ENCODE assay signal across 1 cellular context in the genomic region with DNA sequence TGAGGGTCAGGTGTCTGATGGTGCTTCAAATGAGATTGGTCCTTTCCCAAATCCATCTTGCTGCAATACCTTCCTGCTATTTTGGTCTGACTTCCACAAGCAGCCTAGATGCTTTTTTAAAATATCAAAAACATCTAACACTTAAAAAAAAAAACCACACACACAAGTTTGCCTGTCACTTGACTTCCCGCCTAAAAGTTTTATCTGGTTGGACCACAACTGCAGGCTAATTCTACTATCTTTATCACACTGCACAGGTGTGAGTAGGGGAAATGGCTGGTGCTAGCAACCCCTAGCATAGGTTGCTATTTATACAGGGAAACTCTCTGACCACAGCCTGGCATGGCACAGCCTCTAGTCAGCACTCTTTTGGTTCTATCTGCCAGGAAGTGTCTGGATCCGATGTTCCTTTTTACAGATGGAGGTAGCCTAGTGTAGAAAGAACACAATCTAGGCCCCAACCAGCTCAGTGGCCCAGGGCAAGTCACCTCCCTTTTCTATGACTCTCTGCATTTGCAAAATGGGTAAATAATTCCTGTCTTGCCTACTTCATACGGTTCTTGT.
TF ChIP-seq lines count a peak whose summit lies in the region.

A gene with protein sequence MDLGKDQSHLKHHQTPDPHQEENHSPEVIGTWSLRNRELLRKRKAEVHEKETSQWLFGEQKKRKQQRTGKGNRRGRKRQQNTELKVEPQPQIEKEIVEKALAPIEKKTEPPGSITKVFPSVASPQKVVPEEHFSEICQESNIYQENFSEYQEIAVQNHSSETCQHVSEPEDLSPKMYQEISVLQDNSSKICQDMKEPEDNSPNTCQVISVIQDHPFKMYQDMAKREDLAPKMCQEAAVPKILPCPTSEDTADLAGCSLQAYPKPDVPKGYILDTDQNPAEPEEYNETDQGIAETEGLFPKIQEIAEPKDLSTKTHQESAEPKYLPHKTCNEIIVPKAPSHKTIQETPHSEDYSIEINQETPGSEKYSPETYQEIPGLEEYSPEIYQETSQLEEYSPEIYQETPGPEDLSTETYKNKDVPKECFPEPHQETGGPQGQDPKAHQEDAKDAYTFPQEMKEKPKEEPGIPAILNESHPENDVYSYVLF (minus strand): TSS at position 92 of the 564 bp plus-strand sequence. CDS start 36 bp downstream, at position 56.

TF ChIP-seq in K562, 482 proteins besides CTCF, POLR2A, EP300 and RAD21 (continued from another document and continues in another):
- TF ChIP-seq, protein P1, sequence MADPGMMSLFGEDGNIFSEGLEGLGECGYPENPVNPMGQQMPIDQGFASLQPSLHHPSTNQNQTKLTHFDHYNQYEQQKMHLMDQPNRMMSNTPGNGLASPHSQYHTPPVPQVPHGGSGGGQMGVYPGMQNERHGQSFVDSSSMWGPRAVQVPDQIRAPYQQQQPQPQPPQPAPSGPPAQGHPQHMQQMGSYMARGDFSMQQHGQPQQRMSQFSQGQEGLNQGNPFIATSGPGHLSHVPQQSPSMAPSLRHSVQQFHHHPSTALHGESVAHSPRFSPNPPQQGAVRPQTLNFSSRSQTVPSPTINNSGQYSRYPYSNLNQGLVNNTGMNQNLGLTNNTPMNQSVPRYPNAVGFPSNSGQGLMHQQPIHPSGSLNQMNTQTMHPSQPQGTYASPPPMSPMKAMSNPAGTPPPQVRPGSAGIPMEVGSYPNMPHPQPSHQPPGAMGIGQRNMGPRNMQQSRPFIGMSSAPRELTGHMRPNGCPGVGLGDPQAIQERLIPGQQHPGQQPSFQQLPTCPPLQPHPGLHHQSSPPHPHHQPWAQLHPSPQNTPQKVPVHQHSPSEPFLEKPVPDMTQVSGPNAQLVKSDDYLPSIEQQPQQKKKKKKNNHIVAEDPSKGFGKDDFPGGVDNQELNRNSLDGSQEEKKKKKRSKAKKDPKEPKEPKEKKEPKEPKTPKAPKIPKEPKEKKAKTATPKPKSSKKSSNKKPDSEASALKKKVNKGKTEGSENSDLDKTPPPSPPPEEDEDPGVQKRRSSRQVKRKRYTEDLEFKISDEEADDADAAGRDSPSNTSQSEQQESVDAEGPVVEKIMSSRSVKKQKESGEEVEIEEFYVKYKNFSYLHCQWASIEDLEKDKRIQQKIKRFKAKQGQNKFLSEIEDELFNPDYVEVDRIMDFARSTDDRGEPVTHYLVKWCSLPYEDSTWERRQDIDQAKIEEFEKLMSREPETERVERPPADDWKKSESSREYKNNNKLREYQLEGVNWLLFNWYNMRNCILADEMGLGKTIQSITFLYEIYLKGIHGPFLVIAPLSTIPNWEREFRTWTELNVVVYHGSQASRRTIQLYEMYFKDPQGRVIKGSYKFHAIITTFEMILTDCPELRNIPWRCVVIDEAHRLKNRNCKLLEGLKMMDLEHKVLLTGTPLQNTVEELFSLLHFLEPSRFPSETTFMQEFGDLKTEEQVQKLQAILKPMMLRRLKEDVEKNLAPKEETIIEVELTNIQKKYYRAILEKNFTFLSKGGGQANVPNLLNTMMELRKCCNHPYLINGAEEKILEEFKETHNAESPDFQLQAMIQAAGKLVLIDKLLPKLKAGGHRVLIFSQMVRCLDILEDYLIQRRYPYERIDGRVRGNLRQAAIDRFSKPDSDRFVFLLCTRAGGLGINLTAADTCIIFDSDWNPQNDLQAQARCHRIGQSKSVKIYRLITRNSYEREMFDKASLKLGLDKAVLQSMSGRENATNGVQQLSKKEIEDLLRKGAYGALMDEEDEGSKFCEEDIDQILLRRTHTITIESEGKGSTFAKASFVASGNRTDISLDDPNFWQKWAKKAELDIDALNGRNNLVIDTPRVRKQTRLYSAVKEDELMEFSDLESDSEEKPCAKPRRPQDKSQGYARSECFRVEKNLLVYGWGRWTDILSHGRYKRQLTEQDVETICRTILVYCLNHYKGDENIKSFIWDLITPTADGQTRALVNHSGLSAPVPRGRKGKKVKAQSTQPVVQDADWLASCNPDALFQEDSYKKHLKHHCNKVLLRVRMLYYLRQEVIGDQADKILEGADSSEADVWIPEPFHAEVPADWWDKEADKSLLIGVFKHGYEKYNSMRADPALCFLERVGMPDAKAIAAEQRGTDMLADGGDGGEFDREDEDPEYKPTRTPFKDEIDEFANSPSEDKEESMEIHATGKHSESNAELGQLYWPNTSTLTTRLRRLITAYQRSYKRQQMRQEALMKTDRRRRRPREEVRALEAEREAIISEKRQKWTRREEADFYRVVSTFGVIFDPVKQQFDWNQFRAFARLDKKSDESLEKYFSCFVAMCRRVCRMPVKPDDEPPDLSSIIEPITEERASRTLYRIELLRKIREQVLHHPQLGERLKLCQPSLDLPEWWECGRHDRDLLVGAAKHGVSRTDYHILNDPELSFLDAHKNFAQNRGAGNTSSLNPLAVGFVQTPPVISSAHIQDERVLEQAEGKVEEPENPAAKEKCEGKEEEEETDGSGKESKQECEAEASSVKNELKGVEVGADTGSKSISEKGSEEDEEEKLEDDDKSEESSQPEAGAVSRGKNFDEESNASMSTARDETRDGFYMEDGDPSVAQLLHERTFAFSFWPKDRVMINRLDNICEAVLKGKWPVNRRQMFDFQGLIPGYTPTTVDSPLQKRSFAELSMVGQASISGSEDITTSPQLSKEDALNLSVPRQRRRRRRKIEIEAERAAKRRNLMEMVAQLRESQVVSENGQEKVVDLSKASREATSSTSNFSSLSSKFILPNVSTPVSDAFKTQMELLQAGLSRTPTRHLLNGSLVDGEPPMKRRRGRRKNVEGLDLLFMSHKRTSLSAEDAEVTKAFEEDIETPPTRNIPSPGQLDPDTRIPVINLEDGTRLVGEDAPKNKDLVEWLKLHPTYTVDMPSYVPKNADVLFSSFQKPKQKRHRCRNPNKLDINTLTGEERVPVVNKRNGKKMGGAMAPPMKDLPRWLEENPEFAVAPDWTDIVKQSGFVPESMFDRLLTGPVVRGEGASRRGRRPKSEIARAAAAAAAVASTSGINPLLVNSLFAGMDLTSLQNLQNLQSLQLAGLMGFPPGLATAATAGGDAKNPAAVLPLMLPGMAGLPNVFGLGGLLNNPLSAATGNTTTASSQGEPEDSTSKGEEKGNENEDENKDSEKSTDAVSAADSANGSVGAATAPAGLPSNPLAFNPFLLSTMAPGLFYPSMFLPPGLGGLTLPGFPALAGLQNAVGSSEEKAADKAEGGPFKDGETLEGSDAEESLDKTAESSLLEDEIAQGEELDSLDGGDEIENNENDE (IDR thresholded peaks at IDR 0.05; ENCODE audit: low read depth, low read length): no peak
- TF ChIP-seq KLF6 (CRISPR knock-in tag; IDR thresholded peaks at IDR 0.05; ENCODE audit: borderline replicate concordance) (no peak), NFE2 (IDR thresholded peaks at IDR 0.05; ENCODE audit: low read depth) (peak; percentile 73), EWSR1 (IDR thresholded peaks at IDR 0.05; ENCODE audit: borderline replicate concordance, low read depth, partially characterized antibody) (no peak), ATF7 (IDR thresholded peaks at IDR 0.05) (peak; percentile 69), HDAC2 (IDR thresholded peaks at IDR 0.05) (peak; percentile 91), EGR1 (conservative IDR thresholded peaks at IDR 0.05) (no peak), RCOR1 (IDR thresholded peaks at IDR 0.05; ENCODE audit: borderline replicate concordance in 1 of 2, low read depth in 2 of 2, low read length in 2 of 2) (peak in 1 of 2 experiments; percentile 85; a peak in 3 of 4 replicates), PURB (CRISPR knock-in tag; IDR thresholded peaks at IDR 0.05; ENCODE audit: low read depth) (no peak), BDP1 (IDR thresholded peaks at IDR 0.05; ENCODE audit: insufficient read depth, insufficient read length) (no peak), ELF4 (CRISPR knock-in tag; IDR thresholded peaks at IDR 0.05) (0 out of 2 replicates have a peak, but pooled peaks have one; percentile 26), ZNF140 (CRISPR knock-in tag; IDR thresholded peaks at IDR 0.05) (no peak), ZNF398 (CRISPR knock-in tag; IDR thresholded peaks at IDR 0.05) (no peak), KDM2B (CRISPR knock-in tag; IDR thresholded peaks at IDR 0.05) (no peak), SRSF3 (IDR thresholded peaks at IDR 0.05; ENCODE audit: insufficient read depth, low read length) (no peak), E2F3 (CRISPR knock-in tag; IDR thresholded peaks at IDR 0.05) (peak; percentile 73; the same call in 1 of the 2 replicates), SMARCA4 (IDR thresholded peaks at IDR 0.05) (peak; percentile 98), GATAD2B (IDR thresholded peaks at IDR 0.05; ENCODE audit: borderline replicate concordance) (no peak), POLR2B (IDR thresholded peaks at IDR 0.05; ENCODE audit: low read depth, partially characterized antibody) (no peak), RFX1 (IDR thresholded peaks at IDR 0.05) (peak; percentile 54), ZNF778 (CRISPR knock-in tag; IDR thresholded peaks at IDR 0.05) (no peak)
- TF ChIP-seq, protein P2, sequence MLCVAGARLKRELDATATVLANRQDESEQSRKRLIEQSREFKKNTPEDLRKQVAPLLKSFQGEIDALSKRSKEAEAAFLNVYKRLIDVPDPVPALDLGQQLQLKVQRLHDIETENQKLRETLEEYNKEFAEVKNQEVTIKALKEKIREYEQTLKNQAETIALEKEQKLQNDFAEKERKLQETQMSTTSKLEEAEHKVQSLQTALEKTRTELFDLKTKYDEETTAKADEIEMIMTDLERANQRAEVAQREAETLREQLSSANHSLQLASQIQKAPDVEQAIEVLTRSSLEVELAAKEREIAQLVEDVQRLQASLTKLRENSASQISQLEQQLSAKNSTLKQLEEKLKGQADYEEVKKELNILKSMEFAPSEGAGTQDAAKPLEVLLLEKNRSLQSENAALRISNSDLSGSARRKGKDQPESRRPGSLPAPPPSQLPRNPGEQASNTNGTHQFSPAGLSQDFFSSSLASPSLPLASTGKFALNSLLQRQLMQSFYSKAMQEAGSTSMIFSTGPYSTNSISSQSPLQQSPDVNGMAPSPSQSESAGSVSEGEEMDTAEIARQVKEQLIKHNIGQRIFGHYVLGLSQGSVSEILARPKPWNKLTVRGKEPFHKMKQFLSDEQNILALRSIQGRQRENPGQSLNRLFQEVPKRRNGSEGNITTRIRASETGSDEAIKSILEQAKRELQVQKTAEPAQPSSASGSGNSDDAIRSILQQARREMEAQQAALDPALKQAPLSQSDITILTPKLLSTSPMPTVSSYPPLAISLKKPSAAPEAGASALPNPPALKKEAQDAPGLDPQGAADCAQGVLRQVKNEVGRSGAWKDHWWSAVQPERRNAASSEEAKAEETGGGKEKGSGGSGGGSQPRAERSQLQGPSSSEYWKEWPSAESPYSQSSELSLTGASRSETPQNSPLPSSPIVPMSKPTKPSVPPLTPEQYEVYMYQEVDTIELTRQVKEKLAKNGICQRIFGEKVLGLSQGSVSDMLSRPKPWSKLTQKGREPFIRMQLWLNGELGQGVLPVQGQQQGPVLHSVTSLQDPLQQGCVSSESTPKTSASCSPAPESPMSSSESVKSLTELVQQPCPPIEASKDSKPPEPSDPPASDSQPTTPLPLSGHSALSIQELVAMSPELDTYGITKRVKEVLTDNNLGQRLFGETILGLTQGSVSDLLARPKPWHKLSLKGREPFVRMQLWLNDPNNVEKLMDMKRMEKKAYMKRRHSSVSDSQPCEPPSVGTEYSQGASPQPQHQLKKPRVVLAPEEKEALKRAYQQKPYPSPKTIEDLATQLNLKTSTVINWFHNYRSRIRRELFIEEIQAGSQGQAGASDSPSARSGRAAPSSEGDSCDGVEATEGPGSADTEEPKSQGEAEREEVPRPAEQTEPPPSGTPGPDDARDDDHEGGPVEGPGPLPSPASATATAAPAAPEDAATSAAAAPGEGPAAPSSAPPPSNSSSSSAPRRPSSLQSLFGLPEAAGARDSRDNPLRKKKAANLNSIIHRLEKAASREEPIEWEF (CRISPR knock-in tag; IDR thresholded peaks at IDR 0.05): no peak
- TF ChIP-seq, protein P3, sequence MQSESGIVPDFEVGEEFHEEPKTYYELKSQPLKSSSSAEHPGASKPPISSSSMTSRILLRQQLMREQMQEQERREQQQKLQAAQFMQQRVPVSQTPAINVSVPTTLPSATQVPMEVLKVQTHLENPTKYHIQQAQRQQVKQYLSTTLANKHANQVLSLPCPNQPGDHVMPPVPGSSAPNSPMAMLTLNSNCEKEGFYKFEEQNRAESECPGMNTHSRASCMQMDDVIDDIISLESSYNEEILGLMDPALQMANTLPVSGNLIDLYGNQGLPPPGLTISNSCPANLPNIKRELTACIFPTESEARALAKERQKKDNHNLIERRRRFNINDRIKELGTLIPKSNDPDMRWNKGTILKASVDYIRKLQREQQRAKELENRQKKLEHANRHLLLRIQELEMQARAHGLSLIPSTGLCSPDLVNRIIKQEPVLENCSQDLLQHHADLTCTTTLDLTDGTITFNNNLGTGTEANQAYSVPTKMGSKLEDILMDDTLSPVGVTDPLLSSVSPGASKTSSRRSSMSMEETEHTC (IDR thresholded peaks at IDR 0.05): peak; percentile 75; the same call in 1 of the 2 replicates
- TF ChIP-seq, protein P4, sequence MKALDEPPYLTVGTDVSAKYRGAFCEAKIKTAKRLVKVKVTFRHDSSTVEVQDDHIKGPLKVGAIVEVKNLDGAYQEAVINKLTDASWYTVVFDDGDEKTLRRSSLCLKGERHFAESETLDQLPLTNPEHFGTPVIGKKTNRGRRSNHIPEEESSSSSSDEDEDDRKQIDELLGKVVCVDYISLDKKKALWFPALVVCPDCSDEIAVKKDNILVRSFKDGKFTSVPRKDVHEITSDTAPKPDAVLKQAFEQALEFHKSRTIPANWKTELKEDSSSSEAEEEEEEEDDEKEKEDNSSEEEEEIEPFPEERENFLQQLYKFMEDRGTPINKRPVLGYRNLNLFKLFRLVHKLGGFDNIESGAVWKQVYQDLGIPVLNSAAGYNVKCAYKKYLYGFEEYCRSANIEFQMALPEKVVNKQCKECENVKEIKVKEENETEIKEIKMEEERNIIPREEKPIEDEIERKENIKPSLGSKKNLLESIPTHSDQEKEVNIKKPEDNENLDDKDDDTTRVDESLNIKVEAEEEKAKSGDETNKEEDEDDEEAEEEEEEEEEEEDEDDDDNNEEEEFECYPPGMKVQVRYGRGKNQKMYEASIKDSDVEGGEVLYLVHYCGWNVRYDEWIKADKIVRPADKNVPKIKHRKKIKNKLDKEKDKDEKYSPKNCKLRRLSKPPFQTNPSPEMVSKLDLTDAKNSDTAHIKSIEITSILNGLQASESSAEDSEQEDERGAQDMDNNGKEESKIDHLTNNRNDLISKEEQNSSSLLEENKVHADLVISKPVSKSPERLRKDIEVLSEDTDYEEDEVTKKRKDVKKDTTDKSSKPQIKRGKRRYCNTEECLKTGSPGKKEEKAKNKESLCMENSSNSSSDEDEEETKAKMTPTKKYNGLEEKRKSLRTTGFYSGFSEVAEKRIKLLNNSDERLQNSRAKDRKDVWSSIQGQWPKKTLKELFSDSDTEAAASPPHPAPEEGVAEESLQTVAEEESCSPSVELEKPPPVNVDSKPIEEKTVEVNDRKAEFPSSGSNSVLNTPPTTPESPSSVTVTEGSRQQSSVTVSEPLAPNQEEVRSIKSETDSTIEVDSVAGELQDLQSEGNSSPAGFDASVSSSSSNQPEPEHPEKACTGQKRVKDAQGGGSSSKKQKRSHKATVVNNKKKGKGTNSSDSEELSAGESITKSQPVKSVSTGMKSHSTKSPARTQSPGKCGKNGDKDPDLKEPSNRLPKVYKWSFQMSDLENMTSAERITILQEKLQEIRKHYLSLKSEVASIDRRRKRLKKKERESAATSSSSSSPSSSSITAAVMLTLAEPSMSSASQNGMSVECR (CRISPR knock-in tag; IDR thresholded peaks at IDR 0.05): 0 out of 2 replicates have a peak, but pooled peaks have one; percentile 38
